Comparison of ENCODE assay signal across 1 cellular context in genomic region chrX:12792711-12793110, GRCh38.
TF ChIP-seq lines count a peak whose summit lies in the region.

No MANE protein-coding gene starts in this region.

TF ChIP-seq in K562, 482 proteins besides CTCF, POLR2A, EP300 and RAD21 (continued from another document):
- TF ChIP-seq ZNF318 (IDR thresholded peaks at IDR 0.05; ENCODE audit: borderline replicate concordance in 1 of 2, low read depth in 1 of 2) (no peak), C11orf30 (IDR thresholded peaks at IDR 0.05; ENCODE audit: low read depth) (peak; percentile 68), ZNF316 (IDR thresholded peaks at IDR 0.05) (peak; percentile 78), MAFG (tag; conservative IDR thresholded peaks at IDR 0.05) (peak; percentile 58)
